In the genomic region with DNA sequence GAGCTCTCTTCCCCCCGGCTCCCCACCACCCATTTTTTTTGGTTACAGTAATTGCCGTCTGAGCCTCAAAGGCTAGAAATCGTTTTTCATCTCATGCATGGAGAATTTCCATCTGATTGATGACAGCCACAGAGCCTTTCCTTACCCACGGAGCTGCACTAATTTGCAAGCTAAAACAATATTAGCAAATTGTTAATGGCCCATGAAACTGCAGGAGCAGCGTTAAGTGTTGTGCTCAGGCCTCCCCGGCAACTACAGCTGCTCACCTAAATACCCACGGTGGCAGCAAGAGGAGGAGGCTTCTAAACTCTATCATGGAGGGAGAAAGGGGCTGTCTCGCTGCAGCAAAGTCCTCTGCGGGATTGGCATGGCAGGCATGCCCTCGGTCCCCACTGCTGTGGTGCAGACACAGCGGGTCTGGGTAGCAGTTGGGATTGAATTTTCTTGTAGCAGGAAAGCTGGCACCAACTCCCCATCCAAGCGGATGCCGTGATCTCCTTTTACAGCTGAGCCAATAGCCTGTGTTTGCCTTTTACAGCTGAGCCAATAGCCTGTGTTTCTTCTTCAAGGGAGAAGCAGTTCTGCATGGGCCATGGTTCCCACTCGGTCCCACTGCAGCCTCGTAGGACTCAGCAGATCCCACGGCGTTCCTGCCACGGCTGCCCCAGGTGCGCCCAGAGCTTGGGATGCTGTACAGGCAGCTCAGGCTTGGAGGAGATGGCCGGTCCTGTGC, we compare ENCODE assay signal across 14 cellular contexts.
DNase-seq lines count a peak whose midpoint lies in the region; FAIRE-seq and TF ChIP-seq lines count a peak whose summit lies in the region.
"Had no signal": no experiment of that assay in that cellular context is flagged by ENCODE, and none has a peak within 500 bp of the region (broad histone marks: within the 10 kb centered on the region; RNA-seq: fewer than 3 reads in every experiment).

No MANE protein-coding gene starts in this region.

- TF ChIP-seq POLR2A in H54 (IDR thresholded peaks at IDR 0.05; ENCODE audit: low read depth, low read length), result no peak

- no peaks in the 10 kb centered on the region for H3K36me3 Mint-ChIP-seq in activated naive CD8-positive, alpha-beta T cell treated with anti-CD3 and anti-CD28 coated beads for 36 hours

- no peak overlapping the region for H3K27ac Mint-ChIP-seq in activated naive CD8-positive, alpha-beta T cell treated with anti-CD3 and anti-CD28 coated beads for 36 hours
- H3K27ac Mint-ChIP-seq: T-helper 17 cell had no signal

- DNase-seq in NCI-H1092 treated with DMSO at 0.1 percent for 48 hours (lab: John Stamatoyannopoulos, UW) (peak; percentile 1), NCI-H1092 (lab: John Stamatoyannopoulos, UW) (no peak), NCI-H146 treated with DMSO at 0.1 percent for 48 hours (lab: John Stamatoyannopoulos, UW; ENCODE audit: unreplicated experiment) (peak; percentile 22), SHP77 treated with DMSO at 0.1 percent for 48 hours (lab: John Stamatoyannopoulos, UW) (peak; percentile 88), pons (ENCODE audit: low spot score) (peak; percentile 1), midbrain (lab: John Stamatoyannopoulos, UW) (no peak), H54 (ENCODE audit: insufficient read length, low spot score) (no peak)
- no peak for DNase-seq in activated naive CD8-positive, alpha-beta T cell treated with anti-CD3 and anti-CD28 coated beads for 36 hours
- DNase-seq: DMS53, NCI-H1436, SIG-M5, T-helper 17 cell had no signal

- H3K9me3 Mint-ChIP-seq in activated naive CD8-positive, alpha-beta T cell treated with anti-CD3 and anti-CD28 coated beads for 36 hours, result no peaks in the 10 kb centered on the region
- H3K9me3 Mint-ChIP-seq: IgD-negative memory B cell had no signal

- no peak overlapping the region for H3K4me3 Mint-ChIP-seq in activated naive CD8-positive, alpha-beta T cell treated with anti-CD3 and anti-CD28 coated beads for 36 hours
- H3K4me3 Mint-ChIP-seq: IgD-negative memory B cell, T-helper 17 cell had no signal

- peaks cover 8% of the 10 kb centered on the region for H3K27me3 Mint-ChIP-seq in activated naive CD8-positive, alpha-beta T cell treated with anti-CD3 and anti-CD28 coated beads for 36 hours
- H3K27me3 Mint-ChIP-seq: IgD-negative memory B cell had no signal

- no peaks in the 10 kb centered on the region for H3K4me1 Mint-ChIP-seq in activated naive CD8-positive, alpha-beta T cell treated with anti-CD3 and anti-CD28 coated beads for 36 hours
- H3K4me1 Mint-ChIP-seq: IgD-negative memory B cell, T-helper 17 cell had no signal

- FAIRE-seq in H54 (lab: Jason Lieb, UNC), result no peak
- FAIRE-seq: GM12878 had no signal

Comparison
In these comparisons a context has a peak if more than half of its experiments do, and no peak if none do; other contexts are left out.
1. DNase-seq: peak in NCI-H1092 treated with DMSO at 0.1 percent for 48 hours (single experiment), NCI-H146 treated with DMSO at 0.1 percent for 48 hours (single experiment), SHP77 treated with DMSO at 0.1 percent for 48 hours (single experiment) and pons (single experiment); none in NCI-H1092 (single experiment), midbrain (single experiment), activated naive CD8-positive, alpha-beta T cell treated with anti-CD3 and anti-CD28 coated beads for 36 hours (single experiment) and H54 (single experiment).